In the genomic region with DNA sequence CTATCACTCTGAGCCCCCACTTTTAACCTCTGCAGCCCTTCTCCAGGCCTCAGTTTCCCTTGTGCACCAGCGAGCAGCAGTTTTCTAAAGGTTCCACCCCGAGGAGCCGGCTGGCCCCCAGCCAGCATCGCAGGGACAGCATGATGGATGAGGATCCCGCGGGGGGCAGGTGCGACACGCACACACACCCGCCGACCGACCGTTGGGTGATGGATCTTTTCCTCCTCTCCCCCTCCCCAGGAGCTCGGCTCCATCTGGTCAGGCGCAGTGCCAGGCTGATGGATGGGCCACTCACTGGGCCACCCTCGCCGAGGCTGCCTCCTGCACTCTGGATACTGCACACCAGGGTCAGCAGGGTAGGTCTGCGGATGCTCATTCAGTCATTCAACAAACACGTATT, we compare ENCODE assay signal across 1 cellular context.
TF ChIP-seq lines count a peak whose summit lies in the region.

No MANE protein-coding gene starts in this region.

TF ChIP-seq in IMR-90, 13 proteins besides CTCF, POLR2A, EP300 and RAD21 (continued from another document):
- no peak for TF ChIP-seq CEBPB (IDR thresholded peaks at IDR 0.05; ENCODE audit: low read depth, low read length)
- TF ChIP-seq RCOR1 (IDR thresholded peaks at IDR 0.05; ENCODE audit: insufficient replicate concordance, low read length) = no peak
- TF ChIP-seq, protein P1, sequence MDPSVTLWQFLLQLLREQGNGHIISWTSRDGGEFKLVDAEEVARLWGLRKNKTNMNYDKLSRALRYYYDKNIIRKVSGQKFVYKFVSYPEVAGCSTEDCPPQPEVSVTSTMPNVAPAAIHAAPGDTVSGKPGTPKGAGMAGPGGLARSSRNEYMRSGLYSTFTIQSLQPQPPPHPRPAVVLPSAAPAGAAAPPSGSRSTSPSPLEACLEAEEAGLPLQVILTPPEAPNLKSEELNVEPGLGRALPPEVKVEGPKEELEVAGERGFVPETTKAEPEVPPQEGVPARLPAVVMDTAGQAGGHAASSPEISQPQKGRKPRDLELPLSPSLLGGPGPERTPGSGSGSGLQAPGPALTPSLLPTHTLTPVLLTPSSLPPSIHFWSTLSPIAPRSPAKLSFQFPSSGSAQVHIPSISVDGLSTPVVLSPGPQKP (IDR thresholded peaks at IDR 0.05; ENCODE audit: borderline replicate concordance, low read depth, low read length) = no peak
- TF ChIP-seq MAZ (IDR thresholded peaks at IDR 0.05; ENCODE audit: borderline replicate concordance, low read depth, low read length) = no peak
